In genomic region chr10:56928717-56929116, GRCh38 we compare ENCODE assay signal across 19 cellular contexts.
DNase-seq lines count a peak whose midpoint lies in the region; ATAC-seq and TF ChIP-seq lines count a peak whose summit lies in the region.
"Had no signal": no experiment of that assay in that cellular context is flagged by ENCODE, and none has a peak within 500 bp of the region (broad histone marks: within the 10 kb centered on the region; RNA-seq: fewer than 3 reads in every experiment).

No MANE protein-coding gene starts in this region.

- no peaks in the 10 kb centered on the region for H3K9me2 ChIP-seq in hepatocyte (replicated peaks; ENCODE audit: insufficient read depth)

- WGBS in hepatocyte (ENCODE audit: low lambda C conversion rate, missing lambda C conversion rate), result 86% methylated on average over 1 of the region's 1 CpG
- 86% methylated on average over 1 of the region's 1 CpG; no CpG with 5 or more reads in 1 of the 2 experiments for WGBS in endodermal cell (ENCODE audit: insufficient coverage in 1 of 2, insufficient read length in 1 of 2), 2 experiments

- H3K36me3 Mint-ChIP-seq in type B pancreatic cell (peaks cover 5% of the 10 kb centered on the region), endodermal cell (ENCODE audit: low read depth) (no peaks in the 10 kb centered on the region)
- H3K36me3 Mint-ChIP-seq: CD4-positive, alpha-beta memory T cell had no signal

- H3K4me3 Mint-ChIP-seq in type B pancreatic cell (no peak overlapping the region), endodermal cell (no peak overlapping the region)
- H3K4me3 Mint-ChIP-seq: CD4-positive, alpha-beta memory T cell had no signal

- H3K27me3 Mint-ChIP-seq in type B pancreatic cell, result no peaks in the 10 kb centered on the region
- H3K27me3 Mint-ChIP-seq in endodermal cell (ENCODE audit: insufficient read depth), result no peaks in the 10 kb centered on the region
- H3K27me3 Mint-ChIP-seq: CD4-positive, alpha-beta memory T cell had no signal

- H3K27me3 ChIP-seq in left ventricle myocardium inferior (ENCODE audit: low read depth), result no peaks in the 10 kb centered on the region
- H3K27me3 ChIP-seq in hepatocyte, result no peaks in the 10 kb centered on the region
- no peaks in the 10 kb centered on the region for H3K27me3 ChIP-seq in endodermal cell (ENCODE audit: control insufficient read depth, insufficient read depth, low read length, poor library complexity, severe bottlenecking)
- H3K27me3 ChIP-seq: BLaER1 treated with 17β-estradiol and CSF1 and Interleukin-3, amounts not matched to agents 10 nM and 100 nM; SJSA1 had no signal

- no peaks in the 10 kb centered on the region for H3K79me2 ChIP-seq in hepatocyte

- no peak overlapping the region for H2AFZ ChIP-seq in hepatocyte

- H3K4me1 ChIP-seq in left ventricle myocardium inferior (no peaks in the 10 kb centered on the region), hepatocyte (ENCODE audit: insufficient read depth) (no peaks in the 10 kb centered on the region), endodermal cell (ENCODE audit: control insufficient read depth, insufficient read depth, low read length) (no peaks in the 10 kb centered on the region)
- H3K4me1 ChIP-seq: BLaER1 treated with 17β-estradiol and CSF1 and Interleukin-3, amounts not matched to agents 10 nM and 100 nM; SJSA1 had no signal

- TF ChIP-seq CTCF in left ventricle myocardium inferior (IDR thresholded peaks at IDR 0.05; ENCODE audit: borderline replicate concordance) (no peak), hepatocyte (IDR thresholded peaks at IDR 0.05; ENCODE audit: poor library complexity) (no peak), type B pancreatic cell (conservative IDR thresholded peaks at IDR 0.05) (no peak), endodermal cell (conservative IDR thresholded peaks at IDR 0.05) (no peak)

- DNase-seq in left cardiac atrium, result no peak
- DNase-seq in left ventricle myocardium inferior, result no peak
- DNase-seq in OCI-M1 (lab: John Stamatoyannopoulos, UW), result peak; percentile 60
- peak; percentile 22 for DNase-seq in hepatocyte (ENCODE audit: low spot score)
- DNase-seq in type B pancreatic cell (ENCODE audit: extremely low spot score, unreplicated experiment), result no peak
- DNase-seq in NCI-H1105 (lab: John Stamatoyannopoulos, UW), result no peak
- DNase-seq in endodermal cell, result no peak
- DNase-seq: CD4-positive, alpha-beta memory T cell; GF-D8; KBM-7; NCI-H1092; NCI-H1436 treated with DMSO at 0.1 percent for 48 hours; NCI-H1930; NCI-H226; NCI-H524 treated with DMSO at 0.1 percent for 48 hours had no signal

- H3K9me3 Mint-ChIP-seq in type B pancreatic cell (no peaks in the 10 kb centered on the region), endodermal cell (peaks cover 9% of the 10 kb centered on the region)

- no peaks in the 10 kb centered on the region for H4K20me1 ChIP-seq in hepatocyte (ENCODE audit: insufficient read depth, poor library complexity, severe bottlenecking)
- H4K20me1 ChIP-seq: BLaER1 treated with 17β-estradiol and CSF1 and Interleukin-3, amounts not matched to agents 10 nM and 100 nM had no signal

- intact Hi-C loops in left cardiac atrium (cut with DNase I) (no loop called here), left ventricle myocardium inferior (cut with micrococcal nuclease) (no loop called here)

- H3K4me3 ChIP-seq in left ventricle myocardium inferior, result no peak overlapping the region
- H3K4me3 ChIP-seq in hepatocyte, result no peak overlapping the region
- H3K4me3 ChIP-seq in endodermal cell (ENCODE audit: low read length), result no peak overlapping the region
- H3K4me3 ChIP-seq: BLaER1 treated with 17β-estradiol and CSF1 and Interleukin-3, amounts not matched to agents 10 nM and 100 nM; SJSA1 had no signal

- H3K9me3 ChIP-seq in left ventricle myocardium inferior (replicated peaks) (peaks cover 18% of the 10 kb centered on the region), hepatocyte (ENCODE audit: low read depth) (no peaks in the 10 kb centered on the region), endodermal cell (ENCODE audit: control insufficient read depth, low read length) (peaks cover 18% of the 10 kb centered on the region)
- H3K9me3 ChIP-seq: SJSA1 had no signal

- H3K4me2 ChIP-seq in hepatocyte, result no peak overlapping the region
- H3K4me2 ChIP-seq: BLaER1 treated with 17β-estradiol and CSF1 and Interleukin-3, amounts not matched to agents 10 nM and 100 nM had no signal

- peak; percentile 30 to 50 for ATAC-seq in left cardiac atrium
- ATAC-seq in GM18505 (IDR thresholded peaks at IDR 0.05; ENCODE audit: unreplicated experiment), result no peak
- ATAC-seq: Right ventricle myocardium inferior had no signal

- no peaks in the 10 kb centered on the region for H3K4me1 Mint-ChIP-seq in type B pancreatic cell (ENCODE audit: unreplicated experiment)
- no peaks in the 10 kb centered on the region for H3K4me1 Mint-ChIP-seq in endodermal cell
- H3K4me1 Mint-ChIP-seq: CD4-positive, alpha-beta memory T cell had no signal

- H3K27ac ChIP-seq in left ventricle myocardium inferior (replicated peaks) (no peak overlapping the region), hepatocyte (no peak overlapping the region), endodermal cell (ENCODE audit: low read depth, low read length) (no peak overlapping the region)
- H3K27ac ChIP-seq: BLaER1 treated with 17β-estradiol and CSF1 and Interleukin-3, amounts not matched to agents 10 nM and 100 nM; SJSA1 had no signal

- no peaks in the 10 kb centered on the region for H3K36me3 ChIP-seq in left ventricle myocardium inferior
- no peaks in the 10 kb centered on the region for H3K36me3 ChIP-seq in hepatocyte (replicated peaks; ENCODE audit: insufficient read depth, low read depth)
- H3K36me3 ChIP-seq in endodermal cell (ENCODE audit: control insufficient read depth, insufficient read depth, low read length), result no peaks in the 10 kb centered on the region
- H3K36me3 ChIP-seq: BLaER1 treated with 17β-estradiol and CSF1 and Interleukin-3, amounts not matched to agents 10 nM and 100 nM; SJSA1 had no signal

- no peak for TF ChIP-seq POLR2A in GM18505 (IDR thresholded peaks at IDR 0.05; ENCODE audit: borderline replicate concordance, extremely low read depth, insufficient read depth, insufficient read length)

- H3K27ac Mint-ChIP-seq in type B pancreatic cell (peak overlapping the region; percentile 60), endodermal cell (no peak overlapping the region)
- H3K27ac Mint-ChIP-seq: CD4-positive, alpha-beta memory T cell had no signal

- no peak overlapping the region for H3K9ac ChIP-seq in endodermal cell (ENCODE audit: extremely low read depth, low read length, poor library complexity, severe bottlenecking)
- H3K9ac ChIP-seq: BLaER1 treated with 17β-estradiol and CSF1 and Interleukin-3, amounts not matched to agents 10 nM and 100 nM had no signal

Comparison
In these comparisons a context has a peak if more than half of its experiments do, and no peak if none do; other contexts are left out.
1. DNase-seq: peak in OCI-M1 (single experiment) and hepatocyte (single experiment); none in left cardiac atrium (single experiment), left ventricle myocardium inferior (single experiment), type B pancreatic cell (single experiment), NCI-H1105 (single experiment) and endodermal cell (single experiment).